ENCODE assay signal across 1 cellular context in genomic region chr5:40790947-40791593, GRCh38.
TF ChIP-seq lines count a peak whose summit lies in the region.

No MANE protein-coding gene starts in this region.

TF ChIP-seq in K562, 482 proteins besides CTCF, POLR2A, EP300 and RAD21:
- TF ChIP-seq, protein P1, sequence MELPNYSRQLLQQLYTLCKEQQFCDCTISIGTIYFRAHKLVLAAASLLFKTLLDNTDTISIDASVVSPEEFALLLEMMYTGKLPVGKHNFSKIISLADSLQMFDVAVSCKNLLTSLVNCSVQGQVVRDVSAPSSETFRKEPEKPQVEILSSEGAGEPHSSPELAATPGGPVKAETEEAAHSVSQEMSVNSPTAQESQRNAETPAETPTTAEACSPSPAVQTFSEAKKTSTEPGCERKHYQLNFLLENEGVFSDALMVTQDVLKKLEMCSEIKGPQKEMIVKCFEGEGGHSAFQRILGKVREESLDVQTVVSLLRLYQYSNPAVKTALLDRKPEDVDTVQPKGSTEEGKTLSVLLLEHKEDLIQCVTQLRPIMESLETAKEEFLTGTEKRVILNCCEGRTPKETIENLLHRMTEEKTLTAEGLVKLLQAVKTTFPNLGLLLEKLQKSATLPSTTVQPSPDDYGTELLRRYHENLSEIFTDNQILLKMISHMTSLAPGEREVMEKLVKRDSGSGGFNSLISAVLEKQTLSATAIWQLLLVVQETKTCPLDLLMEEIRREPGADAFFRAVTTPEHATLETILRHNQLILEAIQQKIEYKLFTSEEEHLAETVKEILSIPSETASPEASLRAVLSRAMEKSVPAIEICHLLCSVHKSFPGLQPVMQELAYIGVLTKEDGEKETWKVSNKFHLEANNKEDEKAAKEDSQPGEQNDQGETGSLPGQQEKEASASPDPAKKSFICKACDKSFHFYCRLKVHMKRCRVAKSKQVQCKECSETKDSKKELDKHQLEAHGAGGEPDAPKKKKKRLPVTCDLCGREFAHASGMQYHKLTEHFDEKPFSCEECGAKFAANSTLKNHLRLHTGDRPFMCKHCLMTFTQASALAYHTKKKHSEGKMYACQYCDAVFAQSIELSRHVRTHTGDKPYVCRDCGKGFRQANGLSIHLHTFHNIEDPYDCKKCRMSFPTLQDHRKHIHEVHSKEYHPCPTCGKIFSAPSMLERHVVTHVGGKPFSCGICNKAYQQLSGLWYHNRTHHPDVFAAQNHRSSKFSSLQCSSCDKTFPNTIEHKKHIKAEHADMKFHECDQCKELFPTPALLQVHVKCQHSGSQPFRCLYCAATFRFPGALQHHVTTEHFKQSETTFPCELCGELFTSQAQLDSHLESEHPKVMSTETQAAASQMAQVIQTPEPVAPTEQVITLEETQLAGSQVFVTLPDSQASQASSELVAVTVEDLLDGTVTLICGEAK (IDR thresholded peaks at IDR 0.05) = peak; percentile 19; the same call in 1 of the 2 replicates
- TF ChIP-seq, protein P1 (CRISPR knock-in tag; IDR thresholded peaks at IDR 0.05) = no peak
- no peak for TF ChIP-seq HNRNPLL (IDR thresholded peaks at IDR 0.05; ENCODE audit: low read depth, low read length, poor library complexity, severe bottlenecking)
TF ChIP-seq in K562: peak in this region for 1.
